ENCODE assay signal across 1 cellular context in genomic region chr17:42272162-42272561, GRCh38.
TF ChIP-seq lines count a peak whose summit lies in the region.

No MANE protein-coding gene starts in this region.

TF ChIP-seq in neural cell, 6 proteins besides CTCF, POLR2A, EP300 and RAD21:
- TF ChIP-seq TAF1 (IDR thresholded peaks at IDR 0.05; ENCODE audit: low read depth) (no peak), MXI1 (conservative IDR thresholded peaks at IDR 0.05; ENCODE audit: poor library complexity, severe bottlenecking) (no peak), EZH2 (IDR thresholded peaks at IDR 0.05; ENCODE audit: borderline replicate concordance, insufficient read depth, low read length, poor library complexity, severe bottlenecking) (no peak), SMC3 (conservative IDR thresholded peaks at IDR 0.05; ENCODE audit: poor library complexity) (no peak), POLR2AphosphoS5 (IDR thresholded peaks at IDR 0.05) (no peak)
